ENCODE assay signal across 1 cellular context in genomic region chr1:31815752-31816484, GRCh38.
TF ChIP-seq lines count a peak whose summit lies in the region.

TSS of gene SPOCD1 (minus strand) at chr1:31816022. CDS start at chr1:31815333, 689 bp downstream.

TF ChIP-seq in SK-N-SH, 30 proteins besides CTCF, POLR2A, EP300 and RAD21 (continued from another document):
- TF ChIP-seq NRF1 (IDR thresholded peaks at IDR 0.05; ENCODE audit: low read depth, low read length) (no peak), FOXJ3 (CRISPR knock-in tag; IDR thresholded peaks at IDR 0.05) (no peak), SIN3A (IDR thresholded peaks at IDR 0.05; ENCODE audit: borderline replicate concordance, low read depth, low read length) (no peak), EZH2phosphoT487 (IDR thresholded peaks at IDR 0.05; ENCODE audit: borderline replicate concordance, low read depth) (no peak), TAF1 (IDR thresholded peaks at IDR 0.05; ENCODE audit: borderline replicate concordance, low read depth, low read length) (no peak), MXI1 (IDR thresholded peaks at IDR 0.05; ENCODE audit: low read depth, low read length) (no peak), POLR2AphosphoS5 (IDR thresholded peaks at IDR 0.05; ENCODE audit: low read depth, low read length) (no peak), GABPA (IDR thresholded peaks at IDR 0.05; ENCODE audit: low read depth) (no peak), FOSL2 (IDR thresholded peaks at IDR 0.05; ENCODE audit: borderline replicate concordance, low read depth) (no peak)
- TF ChIP-seq, protein P1, sequence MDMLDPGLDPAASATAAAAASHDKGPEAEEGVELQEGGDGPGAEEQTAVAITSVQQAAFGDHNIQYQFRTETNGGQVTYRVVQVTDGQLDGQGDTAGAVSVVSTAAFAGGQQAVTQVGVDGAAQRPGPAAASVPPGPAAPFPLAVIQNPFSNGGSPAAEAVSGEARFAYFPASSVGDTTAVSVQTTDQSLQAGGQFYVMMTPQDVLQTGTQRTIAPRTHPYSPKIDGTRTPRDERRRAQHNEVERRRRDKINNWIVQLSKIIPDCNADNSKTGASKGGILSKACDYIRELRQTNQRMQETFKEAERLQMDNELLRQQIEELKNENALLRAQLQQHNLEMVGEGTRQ (IDR thresholded peaks at IDR 0.05; ENCODE audit: borderline replicate concordance, low read depth, low read length), result no peak
- TF ChIP-seq, protein P2, sequence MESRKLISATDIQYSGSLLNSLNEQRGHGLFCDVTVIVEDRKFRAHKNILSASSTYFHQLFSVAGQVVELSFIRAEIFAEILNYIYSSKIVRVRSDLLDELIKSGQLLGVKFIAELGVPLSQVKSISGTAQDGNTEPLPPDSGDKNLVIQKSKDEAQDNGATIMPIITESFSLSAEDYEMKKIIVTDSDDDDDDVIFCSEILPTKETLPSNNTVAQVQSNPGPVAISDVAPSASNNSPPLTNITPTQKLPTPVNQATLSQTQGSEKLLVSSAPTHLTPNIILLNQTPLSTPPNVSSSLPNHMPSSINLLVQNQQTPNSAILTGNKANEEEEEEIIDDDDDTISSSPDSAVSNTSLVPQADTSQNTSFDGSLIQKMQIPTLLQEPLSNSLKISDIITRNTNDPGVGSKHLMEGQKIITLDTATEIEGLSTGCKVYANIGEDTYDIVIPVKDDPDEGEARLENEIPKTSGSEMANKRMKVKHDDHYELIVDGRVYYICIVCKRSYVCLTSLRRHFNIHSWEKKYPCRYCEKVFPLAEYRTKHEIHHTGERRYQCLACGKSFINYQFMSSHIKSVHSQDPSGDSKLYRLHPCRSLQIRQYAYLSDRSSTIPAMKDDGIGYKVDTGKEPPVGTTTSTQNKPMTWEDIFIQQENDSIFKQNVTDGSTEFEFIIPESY (IDR thresholded peaks at IDR 0.05; ENCODE audit: borderline replicate concordance, low read depth), result no peak
